10 cellular contexts compared by ENCODE assay signal in the genomic region with DNA sequence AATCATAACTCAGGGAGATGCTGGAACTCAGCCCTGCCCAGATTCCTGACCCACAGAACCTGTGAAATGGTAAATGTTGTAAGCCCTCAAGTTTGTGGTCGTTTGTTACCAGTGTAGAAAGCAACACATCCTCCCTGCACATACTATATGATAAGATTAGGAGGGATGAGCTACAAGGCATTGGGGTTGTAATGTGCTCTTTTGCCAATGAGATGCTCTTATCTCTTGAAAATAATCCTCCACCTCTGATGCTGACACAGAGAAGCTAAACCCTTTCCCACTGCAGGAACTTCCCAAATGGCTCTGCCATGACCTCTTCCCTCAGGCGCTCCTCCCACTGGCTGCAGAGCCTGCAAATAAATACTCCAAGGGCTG. TPM values are rescaled to one million over a fixed set of nuclear protein-coding genes. Genes with fewer than 3 reads are reported as not detected.
DNase-seq lines count a peak whose midpoint lies in the region; ATAC-seq and TF ChIP-seq lines count a peak whose summit lies in the region.
"Had no signal": no experiment of that assay in that cellular context is flagged by ENCODE, and none has a peak within 500 bp of the region (broad histone marks: within the 10 kb centered on the region; RNA-seq: fewer than 3 reads in every experiment).

No MANE protein-coding gene starts in this region.

- peaks cover 3% of the 10 kb centered on the region for H3K27me3 Mint-ChIP-seq in brain
- H3K27me3 Mint-ChIP-seq in naive thymus-derived CD8-positive, alpha-beta T cell = no peaks in the 10 kb centered on the region

- peak overlapping the region in 1 of 10 donors; percentile 7 for H3K4me3 ChIP-seq in heart right ventricle
- no peak overlapping the region for H3K4me3 ChIP-seq in upper lobe of right lung

- peaks cover 86% of the 10 kb centered on the region for H3K36me3 Mint-ChIP-seq in brain
- peaks cover 12 to 42% (median 40%) of the 10 kb centered on the region in 3 donors for H3K36me3 Mint-ChIP-seq in naive thymus-derived CD8-positive, alpha-beta T cell

- intact Hi-C loops in heart right ventricle (cut with DNase I) (loop anchor here in 5 of 10 donors (5.0 to 10.0 kb wide), 6 partner anchors 73 to 233 kb away; no protein-coding TSS in a partner anchor), left ventricle myocardium superior (cut with micrococcal nuclease) (no loop called here), upper lobe of right lung (cut with DNase I) (no loop called here)

- H3K27ac Mint-ChIP-seq in brain = peak overlapping the region in 4 of 5 experiments; percentile 55 to 75 (median 70)
- H3K27ac Mint-ChIP-seq in naive thymus-derived CD8-positive, alpha-beta T cell = peak overlapping the region; percentile 87 to 97 (median 94)

- TF ChIP-seq CTCF in heart right ventricle (IDR thresholded peaks at IDR 0.05) (no peak), brain (conservative IDR thresholded peaks at IDR 0.05) (no peak), upper lobe of right lung (IDR thresholded peaks at IDR 0.05) (no peak)

- POLR2A ChIA-PET in naive thymus-derived CD8-positive, alpha-beta T cell (lab: Charles Lee) = interaction anchor here (0.9 to 3.3 kb wide), 9 partner anchors 11 to 65 kb away, joined by 3 to 21 read pairs (median 9); partner anchors contain the start of gene CDC42EP3

- H3K4me3 Mint-ChIP-seq in brain = no peak overlapping the region
- peak overlapping the region; percentile 42 to 87 (median 72) for H3K4me3 Mint-ChIP-seq in naive thymus-derived CD8-positive, alpha-beta T cell

- peaks cover 49% of the 10 kb centered on the region for H3K4me1 Mint-ChIP-seq in brain
- peaks cover 47 to 94% (median 92%) of the 10 kb centered on the region in 4 donors for H3K4me1 Mint-ChIP-seq in naive thymus-derived CD8-positive, alpha-beta T cell

- H3K27ac ChIP-seq in heart right ventricle = peak overlapping the region; percentile 47 to 99 (median 84)
- H3K27ac ChIP-seq in upper lobe of right lung = peak overlapping the region; percentile 79

- H3K4me1 ChIP-seq in heart right ventricle (peaks cover 21 to 100% (median 89%) of the 10 kb centered on the region in 9 donors), upper lobe of right lung (peaks cover 69% of the 10 kb centered on the region)

- peaks cover 0 to 21% (median 3%) of the 10 kb centered on the region in 5 experiments for H3K9me3 Mint-ChIP-seq in brain
- H3K9me3 Mint-ChIP-seq in naive thymus-derived CD8-positive, alpha-beta T cell = peaks cover 0 to 7% (median 0%) of the 10 kb centered on the region in 9 donors

- DNase-seq in heart right ventricle (no peak), left ventricle myocardium superior (no peak), upper lobe of right lung (no peak), amygdala (lab: John Stamatoyannopoulos, UW) (no peak)
- no peak for DNase-seq in naive thymus-derived CD8-positive, alpha-beta T cell
- DNase-seq in activated CD8-positive, alpha-beta memory T cell treated with anti-CD3 and anti-CD28 coated beads, Interleukin-2, amount 50 U/mL, for 4 hours = no peak
- DNase-seq: effector CD8-positive, alpha-beta T cell; NCI-H1092 had no signal

- ATAC-seq in heart right ventricle (peak in 3 of 8 donors; percentile 2 to 9 (median 2)), left ventricle myocardium superior (no peak), upper lobe of right lung (no peak), GM19455 (IDR thresholded peaks at IDR 0.05; ENCODE audit: unreplicated experiment) (no peak)
- ATAC-seq in naive thymus-derived CD8-positive, alpha-beta T cell = no peak

- H3K9me3 ChIP-seq in heart right ventricle (peaks cover 0 to 5% (median 0%) of the 10 kb centered on the region in 11 donors), upper lobe of right lung (no peaks in the 10 kb centered on the region)

- WGBS in heart right ventricle, 2 donors = 56 to 61% methylated on average over 2 of the region's 2 CpGs

- H3K36me3 ChIP-seq in heart right ventricle = peaks cover 0 to 53% (median 7%) of the 10 kb centered on the region in 9 donors
- H3K36me3 ChIP-seq in upper lobe of right lung = peaks cover 29% of the 10 kb centered on the region

- no peaks in the 10 kb centered on the region for H3K27me3 ChIP-seq in heart right ventricle
- no peaks in the 10 kb centered on the region for H3K27me3 ChIP-seq in upper lobe of right lung

RNA-seq across cellular contexts. Expression of gene CDC42EP3, which starts 23.5 kb away (rescaled TPM):
- total RNA-seq in heart right ventricle = 100 to 1,000 TPM in 6 of 10 donors, 10 to 100 TPM in 4; 67.3 to 188 (median 143) TPM
- polyA plus RNA-seq in heart right ventricle = 10 to 100 TPM; 28.4 to 32.9 TPM
- total RNA-seq in left ventricle myocardium superior = 89.5 TPM
- 25.9 TPM for polyA plus RNA-seq in brain (ENCODE audit: insufficient read depth, low read depth, low replicate concordance)
- total RNA-seq in naive thymus-derived CD8-positive, alpha-beta T cell = 10 to 100 TPM; 28.4 to 32.3 TPM
- polyA plus RNA-seq in naive thymus-derived CD8-positive, alpha-beta T cell = 10 to 100 TPM; 47.9 to 68.5 (median 52.6) TPM
- total RNA-seq in upper lobe of right lung = 71.1 TPM

Comparison
In these comparisons a context has a peak if more than half of its experiments do, and no peak if none do; other contexts are left out.
1. H3K4me3 Mint-ChIP-seq: peak in naive thymus-derived CD8-positive, alpha-beta T cell (10 of 10); none in brain (0 of 5).